Comparison of ENCODE assay signal across 1 cellular context in the genomic region with DNA sequence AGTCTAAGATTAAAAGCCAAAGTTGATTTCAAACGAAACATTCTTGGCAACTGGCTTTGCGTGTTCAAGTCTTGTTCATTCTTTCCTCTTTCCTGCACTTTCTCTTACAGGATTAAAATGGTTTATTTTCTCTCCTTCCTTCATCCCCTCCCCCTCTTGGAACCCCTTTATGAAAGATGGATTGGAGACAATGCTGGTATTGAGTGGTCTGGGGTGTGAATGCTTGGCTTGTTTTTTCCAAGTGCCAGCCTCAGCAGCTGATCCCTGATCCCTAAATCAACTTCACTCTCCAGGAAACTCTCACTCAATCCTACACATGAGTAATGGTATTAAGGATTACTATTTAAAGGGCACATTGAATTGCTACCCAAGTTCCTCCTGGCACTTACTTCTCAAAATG.
TF ChIP-seq lines count a peak whose summit lies in the region.

No MANE protein-coding gene starts in this region.

TF ChIP-seq in SK-N-SH, 30 proteins besides CTCF, POLR2A, EP300 and RAD21 (continued from another document):
- TF ChIP-seq YY1 (IDR thresholded peaks at IDR 0.05; ENCODE audit: low read depth), result no peak
- TF ChIP-seq JUND (IDR thresholded peaks at IDR 0.05), result no peak
- TF ChIP-seq, protein P1, sequence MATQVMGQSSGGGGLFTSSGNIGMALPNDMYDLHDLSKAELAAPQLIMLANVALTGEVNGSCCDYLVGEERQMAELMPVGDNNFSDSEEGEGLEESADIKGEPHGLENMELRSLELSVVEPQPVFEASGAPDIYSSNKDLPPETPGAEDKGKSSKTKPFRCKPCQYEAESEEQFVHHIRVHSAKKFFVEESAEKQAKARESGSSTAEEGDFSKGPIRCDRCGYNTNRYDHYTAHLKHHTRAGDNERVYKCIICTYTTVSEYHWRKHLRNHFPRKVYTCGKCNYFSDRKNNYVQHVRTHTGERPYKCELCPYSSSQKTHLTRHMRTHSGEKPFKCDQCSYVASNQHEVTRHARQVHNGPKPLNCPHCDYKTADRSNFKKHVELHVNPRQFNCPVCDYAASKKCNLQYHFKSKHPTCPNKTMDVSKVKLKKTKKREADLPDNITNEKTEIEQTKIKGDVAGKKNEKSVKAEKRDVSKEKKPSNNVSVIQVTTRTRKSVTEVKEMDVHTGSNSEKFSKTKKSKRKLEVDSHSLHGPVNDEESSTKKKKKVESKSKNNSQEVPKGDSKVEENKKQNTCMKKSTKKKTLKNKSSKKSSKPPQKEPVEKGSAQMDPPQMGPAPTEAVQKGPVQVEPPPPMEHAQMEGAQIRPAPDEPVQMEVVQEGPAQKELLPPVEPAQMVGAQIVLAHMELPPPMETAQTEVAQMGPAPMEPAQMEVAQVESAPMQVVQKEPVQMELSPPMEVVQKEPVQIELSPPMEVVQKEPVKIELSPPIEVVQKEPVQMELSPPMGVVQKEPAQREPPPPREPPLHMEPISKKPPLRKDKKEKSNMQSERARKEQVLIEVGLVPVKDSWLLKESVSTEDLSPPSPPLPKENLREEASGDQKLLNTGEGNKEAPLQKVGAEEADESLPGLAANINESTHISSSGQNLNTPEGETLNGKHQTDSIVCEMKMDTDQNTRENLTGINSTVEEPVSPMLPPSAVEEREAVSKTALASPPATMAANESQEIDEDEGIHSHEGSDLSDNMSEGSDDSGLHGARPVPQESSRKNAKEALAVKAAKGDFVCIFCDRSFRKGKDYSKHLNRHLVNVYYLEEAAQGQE (IDR thresholded peaks at IDR 0.05; ENCODE audit: low read depth, low read length), result no peak
- TF ChIP-seq ELF1 (IDR thresholded peaks at IDR 0.05), result no peak
